21 cellular contexts compared by ENCODE assay signal in the genomic region with DNA sequence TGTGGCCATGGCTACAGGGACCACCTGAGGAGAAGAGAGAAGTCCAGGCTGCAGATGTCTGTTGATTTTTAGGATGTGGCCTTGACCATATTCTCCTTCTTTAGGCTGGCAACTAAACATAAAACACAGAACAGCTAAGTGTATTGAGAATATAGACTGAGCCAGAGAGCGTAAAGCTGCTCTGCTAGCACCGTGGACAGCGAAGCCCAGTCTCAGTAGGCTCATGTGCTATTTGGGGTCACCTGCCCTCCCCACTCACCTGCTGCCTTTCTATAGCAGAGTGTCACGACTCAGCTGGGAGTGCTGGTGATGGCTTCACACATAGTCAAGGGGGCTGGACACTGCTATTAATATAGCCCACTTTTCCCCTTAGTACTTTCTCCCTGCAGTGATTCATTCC.
"Had no signal": no experiment of that assay in that cellular context is flagged by ENCODE, and none has a peak within 500 bp of the region (broad histone marks: within the 10 kb centered on the region; RNA-seq: fewer than 3 reads in every experiment).

No MANE protein-coding gene starts in this region.

- H3K4me2 ChIP-seq: smooth muscle cell had no signal

- DNase-seq: activated CD4-positive, alpha-beta T cell treated with anti-CD3 and anti-CD28 coated beads, Interleukin-2, amount 10 ng/mL, durations not matched to agents 7 days and 5 days; activated CD8-positive, alpha-beta T cell treated with anti-CD3 and anti-CD28 coated beads, Interleukin-2, amount 10 ng/mL, durations not matched to agents 7 days and 5 days; activated effector memory CD4-positive, alpha-beta T cell treated with Interleukin-2 at 50 U/mL for 16 hours; activated naive CD4-positive, alpha-beta T cell treated with anti-CD3 and anti-CD28 coated beads, Interleukin-2, amount 50 U/mL, for 16 hours; activated T-cell treated with anti-CD3 and anti-CD28 coated beads, Interleukin-2, amount 50 U/mL, for 4 hours; dermis blood vessel endothelial cell; foreskin fibroblast; left ventricle myocardium superior; mucosa of descending colon; naive B cell; psoas muscle; stimulated activated CD4-positive, alpha-beta T cell treated with anti-CD3 and anti-CD28 coated beads, Interleukin-4, amount 100 ng/mL, for 24 hours; T1000; testis had no signal

- H3K27me3 ChIP-seq: testis had no signal

- H3K36me3 Mint-ChIP-seq: memory B cell; naive B cell; stimulated activated memory B cell treated with anti-CD40 and anti-IgM and Interleukin-4, amounts not matched to agents 10 μg/mL and 1 μg/mL and 100 μg/mL, for 72 hours; type B pancreatic cell had no signal

- ATAC-seq: activated CD8-positive, alpha-beta T cell treated with anti-CD3 and anti-CD28 coated beads, Interleukin-2, amount 10 ng/mL, durations not matched to agents 7 days and 5 days; activated T-cell treated with anti-CD3 and anti-CD28 coated beads, Interleukin-2, amount 50 U/mL, for 4 hours; left ventricle myocardium superior; mucosa of descending colon; psoas muscle; sciatic nerve; stimulated activated memory B cell treated with anti-CD40 and anti-IgM and Interleukin-4, amounts not matched to agents 10 μg/mL and 1 μg/mL and 100 μg/mL, for 72 hours had no signal

- H3K27me3 Mint-ChIP-seq: memory B cell; stimulated activated memory B cell treated with anti-CD40 and anti-IgM and Interleukin-4, amounts not matched to agents 10 μg/mL and 1 μg/mL and 100 μg/mL, for 72 hours had no signal

- H3K27ac ChIP-seq: epithelial cell of prostate, psoas muscle, testis had no signal

- H3K9me3 Mint-ChIP-seq: activated CD4-positive, alpha-beta T cell treated with anti-CD3 and anti-CD28 coated beads, Interleukin-2, amount 10 ng/mL, durations not matched to agents 7 days and 5 days; activated T-cell treated with anti-CD3 and anti-CD28 coated beads, Interleukin-2, amount 50 U/mL, for 4 hours; memory B cell; neural crest cell; stimulated activated memory B cell treated with anti-CD40 and anti-IgM and Interleukin-4, amounts not matched to agents 10 μg/mL and 1 μg/mL and 100 μg/mL, for 72 hours; type B pancreatic cell had no signal

- H3K4me3 ChIP-seq: mucosa of descending colon, psoas muscle, smooth muscle cell, testis had no signal

- H3K4me3 Mint-ChIP-seq: activated CD4-positive, alpha-beta T cell treated with anti-CD3 and anti-CD28 coated beads, Interleukin-2, amount 10 ng/mL, durations not matched to agents 7 days and 5 days; activated CD8-positive, alpha-beta T cell treated with anti-CD3 and anti-CD28 coated beads, Interleukin-2, amount 10 ng/mL, durations not matched to agents 7 days and 5 days; activated T-cell treated with anti-CD3 and anti-CD28 coated beads, Interleukin-2, amount 50 U/mL, for 4 hours; memory B cell; naive B cell; neural crest cell; stimulated activated memory B cell treated with anti-CD40 and anti-IgM and Interleukin-4, amounts not matched to agents 10 μg/mL and 1 μg/mL and 100 μg/mL, for 72 hours; type B pancreatic cell had no signal

- H3K9me3 ChIP-seq: mucosa of descending colon, psoas muscle, testis had no signal

- H3K27ac Mint-ChIP-seq: activated CD4-positive, alpha-beta T cell treated with anti-CD3 and anti-CD28 coated beads, Interleukin-2, amount 10 ng/mL, durations not matched to agents 7 days and 5 days; activated CD8-positive, alpha-beta T cell treated with anti-CD3 and anti-CD28 coated beads, Interleukin-2, amount 10 ng/mL, durations not matched to agents 7 days and 5 days; memory B cell; naive B cell; stimulated activated memory B cell treated with anti-CD40 and anti-IgM and Interleukin-4, amounts not matched to agents 10 μg/mL and 1 μg/mL and 100 μg/mL, for 72 hours; type B pancreatic cell had no signal

- H3K4me1 ChIP-seq: psoas muscle, testis had no signal

- H3K4me1 Mint-ChIP-seq: activated CD4-positive, alpha-beta T cell treated with anti-CD3 and anti-CD28 coated beads, Interleukin-2, amount 10 ng/mL, durations not matched to agents 7 days and 5 days; memory B cell; naive B cell; stimulated activated memory B cell treated with anti-CD40 and anti-IgM and Interleukin-4, amounts not matched to agents 10 μg/mL and 1 μg/mL and 100 μg/mL, for 72 hours had no signal
